Comparison of ENCODE assay signal across 24 cellular contexts in genomic region chr6:75180864-75181263, GRCh38. TPM values are rescaled to one million over a fixed set of nuclear protein-coding genes. Genes with fewer than 3 reads are reported as not detected.
"Had no signal": no experiment of that assay in that cellular context is flagged by ENCODE, and none has a peak within 500 bp of the region (broad histone marks: within the 10 kb centered on the region; RNA-seq: fewer than 3 reads in every experiment).

No MANE protein-coding gene starts in this region.

- H3K4me1 ChIP-seq: parathyroid adenoma, psoas muscle, right lobe of liver, upper lobe of left lung had no signal

- H3K9me3 ChIP-seq: mucosa of descending colon, psoas muscle, right lobe of liver, tibial nerve, upper lobe of left lung, vagina had no signal

- H3K4me1 Mint-ChIP-seq: naive thymus-derived CD4-positive, alpha-beta T cell; stimulated activated memory B cell treated with anti-CD40 and anti-IgM and Interleukin-4, amounts not matched to agents 10 μg/mL and 1 μg/mL and 100 μg/mL, for 72 hours; stimulated activated naive CD8-positive, alpha-beta T cell treated with anti-CD3 and anti-CD28 coated beads, Interleukin-15, amount 100 ng/mL, for 72 hours had no signal

- H3K4me3 Mint-ChIP-seq: naive thymus-derived CD4-positive, alpha-beta T cell; natural killer cell treated with Interleukin-12 subunit alpha and Interleukin-12 subunit beta and Interleukin-15 and Interleukin-18, amount 100 ng/mL, for 72 hours; stimulated activated memory B cell treated with anti-CD40 and anti-IgM and Interleukin-4, amounts not matched to agents 10 μg/mL and 1 μg/mL and 100 μg/mL, for 72 hours; stimulated activated naive CD8-positive, alpha-beta T cell treated with anti-CD3 and anti-CD28 coated beads, Interleukin-15, amount 100 ng/mL, for 72 hours had no signal

- DNase-seq: hippocampal formation; kidney glomerular epithelial cell; left cardiac atrium; midbrain; mucosa of descending colon; naive thymus-derived CD4-positive, alpha-beta T cell; psoas muscle; right lobe of liver; stimulated activated CD4-positive, alpha-beta T cell treated with anti-CD3 and anti-CD28 coated beads, Interleukin-1b, Interleukin-23, amount 100 ng/mL, for 48 hours; stimulated activated CD4-positive, alpha-beta T cell treated with anti-CD3 and anti-CD28 coated beads, Interleukin-2, amount 100 ng/mL, for 48 hours; stimulated activated CD4-positive, alpha-beta T cell treated with anti-CD3 and anti-CD28 coated beads, Interleukin-4, amount 100 ng/mL, for 4 hours; stimulated activated CD8-positive, alpha-beta memory T cell treated with anti-CD3 and anti-CD28 coated beads, Interleukin-4, amount 100 ng/mL, for 48 hours; stimulated activated naive CD4-positive, alpha-beta T cell treated with Interleukin-2 at 50 U/mL for 16 hours; stimulated activated naive CD8-positive, alpha-beta T cell treated with anti-CD3 and anti-CD28 coated beads, Interleukin-15, amount 100 ng/mL, for 72 hours; substantia nigra; upper lobe of left lung had no signal

- H3K4me3 ChIP-seq: lung, mucosa of descending colon, psoas muscle, right lobe of liver, smooth muscle cell, tibial nerve, upper lobe of left lung, vagina had no signal

- ATAC-seq: left cardiac atrium; left lobe of liver; mucosa of descending colon; naive thymus-derived CD4-positive, alpha-beta T cell; natural killer cell treated with Interleukin-12 subunit alpha and Interleukin-12 subunit beta and Interleukin-15 and Interleukin-18, amount 100 ng/mL, for 72 hours; psoas muscle; right lobe of liver; stimulated activated memory B cell treated with anti-CD40 and anti-IgM and Interleukin-4, amounts not matched to agents 10 μg/mL and 1 μg/mL and 100 μg/mL, for 72 hours; stimulated activated naive CD8-positive, alpha-beta T cell treated with anti-CD3 and anti-CD28 coated beads, Interleukin-15, amount 100 ng/mL, for 72 hours had no signal

- H2AFZ ChIP-seq: parathyroid adenoma had no signal

- H3K4me2 ChIP-seq: smooth muscle cell had no signal

- H3K79me2 ChIP-seq: parathyroid adenoma had no signal

- H3K27me3 ChIP-seq: tibial nerve, upper lobe of left lung, vagina had no signal

- H3K36me3 ChIP-seq: right lobe of liver, upper lobe of left lung had no signal

- H3K9ac ChIP-seq: parathyroid adenoma had no signal

- H3K9me3 Mint-ChIP-seq: stimulated activated memory B cell treated with anti-CD40 and anti-IgM and Interleukin-4, amounts not matched to agents 10 μg/mL and 1 μg/mL and 100 μg/mL, for 72 hours; stimulated activated naive CD8-positive, alpha-beta T cell treated with anti-CD3 and anti-CD28 coated beads, Interleukin-15, amount 100 ng/mL, for 72 hours had no signal

- H3K27ac ChIP-seq: parathyroid adenoma, psoas muscle, right lobe of liver, tibial nerve, upper lobe of left lung, vagina had no signal

- H3K27ac Mint-ChIP-seq: naive thymus-derived CD4-positive, alpha-beta T cell; natural killer cell treated with Interleukin-12 subunit alpha and Interleukin-12 subunit beta and Interleukin-15 and Interleukin-18, amount 100 ng/mL, for 72 hours; stimulated activated memory B cell treated with anti-CD40 and anti-IgM and Interleukin-4, amounts not matched to agents 10 μg/mL and 1 μg/mL and 100 μg/mL, for 72 hours; stimulated activated naive CD8-positive, alpha-beta T cell treated with anti-CD3 and anti-CD28 coated beads, Interleukin-15, amount 100 ng/mL, for 72 hours had no signal

- H3K36me3 Mint-ChIP-seq: naive thymus-derived CD4-positive, alpha-beta T cell; natural killer cell treated with Interleukin-12 subunit alpha and Interleukin-12 subunit beta and Interleukin-15 and Interleukin-18, amount 100 ng/mL, for 72 hours; stimulated activated memory B cell treated with anti-CD40 and anti-IgM and Interleukin-4, amounts not matched to agents 10 μg/mL and 1 μg/mL and 100 μg/mL, for 72 hours had no signal

RNA-seq across cellular contexts. Expression of gene COL12A1, which starts 25.0 kb away (rescaled TPM):
- total RNA-seq: natural killer cell treated with Interleukin-12 subunit alpha and Interleukin-12 subunit beta and Interleukin-15 and Interleukin-18, amount 100 ng/mL, for 72 hours had no signal
- polyA plus RNA-seq: naive thymus-derived CD4-positive, alpha-beta T cell had no signal
